Comparison of ENCODE assay signal across 24 cellular contexts in genomic region chr2:142981069-142981378, GRCh38.
A peak's percentile ranks its signal among the peaks of the same experiment; 100 is the strongest.
DNase-seq lines count a peak whose midpoint lies in the region; ATAC-seq and TF ChIP-seq lines count a peak whose summit lies in the region.
"Had no signal": no experiment of that assay in that cellular context is flagged by ENCODE, and none has a peak within 500 bp of the region (broad histone marks: within the 10 kb centered on the region; RNA-seq: fewer than 3 reads in every experiment).

No MANE protein-coding gene starts in this region.

- no peaks in the 10 kb centered on the region for H3K79me2 ChIP-seq in SK-N-SH (ENCODE audit: insufficient read depth)
- no peaks in the 10 kb centered on the region for H3K79me2 ChIP-seq in OCI-LY7 (ENCODE audit: insufficient read depth, low read depth, low read length)

- H3K27ac ChIP-seq in SK-N-SH (ENCODE audit: low read depth in 2 of 2, low read length in 1 of 2) (no peak overlapping the region), OCI-LY7 (ENCODE audit: low read depth, low read length, poor library complexity, severe bottlenecking) (no peak overlapping the region), foreskin keratinocyte (peak overlapping the region; percentile 62), gastroesophageal sphincter (no peak overlapping the region)
- H3K27ac ChIP-seq: 22Rv1, brain microvascular endothelial cell, vagina, WERI-Rb-1 had no signal

- no TSS peak for BruUV-seq in OCI-LY7 (replicated peaks; lab: Mats Ljungman, UMichigan)

- H3K27me3 ChIP-seq in SK-N-SH (ENCODE audit: insufficient read depth) (no peaks in the 10 kb centered on the region), foreskin keratinocyte (no peaks in the 10 kb centered on the region), gastroesophageal sphincter (no peaks in the 10 kb centered on the region)
- H3K27me3 ChIP-seq: brain microvascular endothelial cell, vagina had no signal

- H4K20me1 ChIP-seq in SK-N-SH (ENCODE audit: insufficient read depth) (no peaks in the 10 kb centered on the region), OCI-LY7 (ENCODE audit: insufficient read depth, low read length) (no peaks in the 10 kb centered on the region)

- H3K9ac ChIP-seq in SK-N-SH: no peak overlapping the region

- DNase-seq in SK-N-SH (no peak), OCI-LY7 (ENCODE audit: low spot score) (no peak), foreskin keratinocyte (no peak), sciatic nerve (ENCODE audit: low spot score) (no peak), D341Med (ENCODE audit: low spot score) (no peak)
- DNase-seq: activated CD4-positive, alpha-beta T cell treated with anti-CD3 and anti-CD28 coated beads, Interleukin-2, amount 50 U/mL, for 1 hour; activated CD8-positive, alpha-beta memory T cell treated with anti-CD3 and anti-CD28 coated beads, Interleukin-2, amount 50 U/mL, for 4 hours; activated naive CD4-positive, alpha-beta T cell treated with anti-CD3 and anti-CD28 coated beads for 36 hours; amniotic stem cell; DMS79; effector CD4-positive, alpha-beta T cell; GF-D8; H7; naive thymus-derived CD4-positive, alpha-beta T cell; NCI-H146; NCI-H2107; stimulated activated naive CD8-positive, alpha-beta T cell treated with anti-CD3 and anti-CD28 coated beads, Interleukin-15, amount 100 ng/mL, for 72 hours; WERI-Rb-1 had no signal

- H3K4me3 ChIP-seq in SK-N-SH (ENCODE audit: low read depth in 2 of 2, low read length in 1 of 2): no peak overlapping the region
- H3K4me3 ChIP-seq in OCI-LY7 (ENCODE audit: low read depth, low read length, poor library complexity, severe bottlenecking): no peak overlapping the region
- no peak overlapping the region for H3K4me3 ChIP-seq in gastroesophageal sphincter
- H3K4me3 ChIP-seq: vagina had no signal

- H3K36me3 ChIP-seq in SK-N-SH (replicated peaks in 1 of 2; ENCODE audit: control insufficient read depth in 1 of 2, insufficient read depth in 2 of 2, low read length in 1 of 2): no peaks in the 10 kb centered on the region
- no peaks in the 10 kb centered on the region for H3K36me3 ChIP-seq in OCI-LY7 (ENCODE audit: insufficient read depth, low read length)
- no peaks in the 10 kb centered on the region for H3K36me3 ChIP-seq in gastroesophageal sphincter
- H3K36me3 ChIP-seq: brain microvascular endothelial cell, vagina, WERI-Rb-1 had no signal

- no peak for TF ChIP-seq POLR2A in gastroesophageal sphincter (IDR thresholded peaks at IDR 0.05)

- H2AFZ ChIP-seq in SK-N-SH (ENCODE audit: low read depth): no peak overlapping the region
- H2AFZ ChIP-seq in OCI-LY7 (ENCODE audit: low read length): no peak overlapping the region

- H3F3A ChIP-seq in SK-N-SH (replicated peaks; ENCODE audit: insufficient read depth): no peaks in the 10 kb centered on the region

- TF ChIP-seq EP300 in SK-N-SH (IDR thresholded peaks at IDR 0.05; ENCODE audit: borderline replicate concordance in 1 of 2, low read depth in 1 of 2, low read length in 1 of 2): no peak
- no peak for TF ChIP-seq EP300 in gastroesophageal sphincter (IDR thresholded peaks at IDR 0.05)

- intact Hi-C loops in OCI-LY7 (cut with micrococcal nuclease; ENCODE audit: unreplicated experiment): loop anchor here (10.0 kb wide), 1 partner anchor 296 kb away; no protein-coding TSS in a partner anchor
- intact Hi-C loops in sciatic nerve (cut with DNase I): no loop called here

- H3K4me2 ChIP-seq in SK-N-SH: no peak overlapping the region
- H3K4me2 ChIP-seq in OCI-LY7 (ENCODE audit: low read length): no peak overlapping the region

- peak; percentile 2; the same call in 1 of the 2 replicates for TF ChIP-seq CTCF in SK-N-SH (IDR thresholded peaks at IDR 0.05)
- TF ChIP-seq CTCF in OCI-LY7 (conservative IDR thresholded peaks at IDR 0.05; ENCODE audit: low read length): peak; percentile 56; the same call in 1 of the 2 replicates
- no peak for TF ChIP-seq CTCF in foreskin keratinocyte (conservative IDR thresholded peaks at IDR 0.05)
- no peak for TF ChIP-seq CTCF in gastroesophageal sphincter (IDR thresholded peaks at IDR 0.05)

- CTCF ChIA-PET in SK-N-SH (lab: Yijun Ruan, JAX): interaction anchor here (0.7 to 3.0 kb wide), 8 partner anchors 9 to 374 kb away, joined by 3 to 24 read pairs (median 5); no protein-coding TSS in a partner anchor
- CTCF ChIA-PET in OCI-LY7 (lab: Charles Lee; ENCODE audit: unreplicated experiment): no interaction called here

- no peaks in the 10 kb centered on the region for H3K9me3 ChIP-seq in SK-N-SH
- no peaks in the 10 kb centered on the region for H3K9me3 ChIP-seq in OCI-LY7 (ENCODE audit: low read length)
- H3K9me3 ChIP-seq in gastroesophageal sphincter: no peaks in the 10 kb centered on the region
- H3K9me3 ChIP-seq: vagina had no signal

- ATAC-seq in SK-N-SH treated with all-trans-retinoic acid at 6 μM for 48 hours: no peak
- ATAC-seq in GM19438 (IDR thresholded peaks at IDR 0.05; ENCODE audit: low read depth, unreplicated experiment): peak; percentile 5
- no peak for ATAC-seq in foreskin keratinocyte
- no peak for ATAC-seq in sciatic nerve
- ATAC-seq in gastroesophageal sphincter: no peak
- ATAC-seq: naive thymus-derived CD4-positive, alpha-beta T cell had no signal

- WGBS in SK-N-SH (ENCODE audit: low lambda C conversion rate): 0% methylated on average over 1 of the region's 1 CpG
- 0 to 4% methylated on average over 1 of the region's 1 CpG for WGBS in gastroesophageal sphincter (ENCODE audit: low coverage in 1 of 2), 2 donors

- H3K4me1 ChIP-seq in SK-N-SH (ENCODE audit: control insufficient read depth in 1 of 2, insufficient read depth in 2 of 2, low read depth in 1 of 2, low read length in 1 of 2) (no peaks in the 10 kb centered on the region), OCI-LY7 (ENCODE audit: insufficient read depth, low read length, poor library complexity, severe bottlenecking) (peaks cover 4% of the 10 kb centered on the region), foreskin keratinocyte (peaks cover 12% of the 10 kb centered on the region), gastroesophageal sphincter (no peaks in the 10 kb centered on the region)
- H3K4me1 ChIP-seq: vagina had no signal

- H3K9me2 ChIP-seq in SK-N-SH (no peaks in the 10 kb centered on the region), OCI-LY7 (ENCODE audit: insufficient read depth, low read length) (no peaks in the 10 kb centered on the region)

- POLR2A ChIA-PET in SK-N-SH (lab: Yijun Ruan, JAX) (no interaction called here), OCI-LY7 (lab: Charles Lee) (interaction anchor here (0.5 kb wide), 1 partner anchor 47 kb away, joined by 3 read pairs; no protein-coding TSS in a partner anchor)

- TF ChIP-seq RAD21 in SK-N-SH (IDR thresholded peaks at IDR 0.05; ENCODE audit: low read length): no peak

TF ChIP-seq in SK-N-SH, 30 proteins besides CTCF, POLR2A, EP300 and RAD21 (continues in another document):
- TF ChIP-seq MAX (IDR thresholded peaks at IDR 0.05; ENCODE audit: low read depth) (no peak), USF2 (IDR thresholded peaks at IDR 0.05; ENCODE audit: borderline replicate concordance, low read depth, low read length) (no peak), FOXM1 (IDR thresholded peaks at IDR 0.05; ENCODE audit: low read depth) (no peak), ELF1 (IDR thresholded peaks at IDR 0.05) (no peak), FOSL2 (IDR thresholded peaks at IDR 0.05; ENCODE audit: borderline replicate concordance, low read depth) (no peak), TEAD4 (IDR thresholded peaks at IDR 0.05; ENCODE audit: borderline replicate concordance, insufficient read depth) (no peak), RFX5 (IDR thresholded peaks at IDR 0.05; ENCODE audit: low read length) (no peak), MXI1 (IDR thresholded peaks at IDR 0.05; ENCODE audit: low read depth, low read length) (no peak), CHD2 (IDR thresholded peaks at IDR 0.05; ENCODE audit: low read length, partially characterized antibody) (no peak), SMC3 (IDR thresholded peaks at IDR 0.05; ENCODE audit: low read depth, low read length) (no peak), NFIC (IDR thresholded peaks at IDR 0.05; ENCODE audit: borderline replicate concordance) (no peak), TCF12 (IDR thresholded peaks at IDR 0.05) (no peak)

TF ChIP-seq in SK-N-SH treated with all-trans-retinoic acid at 6 μM for 48 hours, 23 proteins besides CTCF, POLR2A, EP300 and RAD21 (continues in another document):
- TF ChIP-seq ZFP3 (CRISPR knock-in tag; IDR thresholded peaks at IDR 0.05) (no peak), OSR1 (CRISPR knock-in tag; IDR thresholded peaks at IDR 0.05) (no peak), ZNF70 (CRISPR knock-in tag; IDR thresholded peaks at IDR 0.05) (no peak), SNAI2 (CRISPR knock-in tag; IDR thresholded peaks at IDR 0.05) (no peak), ESRRG (CRISPR knock-in tag; IDR thresholded peaks at IDR 0.05) (no peak), TSHZ2 (CRISPR knock-in tag; IDR thresholded peaks at IDR 0.05) (no peak)

Comparison
In these comparisons a context has a peak if more than half of its experiments do, and no peak if none do; other contexts are left out.
1. CTCF ChIP-seq: peak in SK-N-SH (single experiment) and OCI-LY7 (single experiment); none in foreskin keratinocyte (single experiment) and gastroesophageal sphincter (0 of 4).